Comparison of ENCODE assay signal across 1 cellular context in the genomic region with DNA sequence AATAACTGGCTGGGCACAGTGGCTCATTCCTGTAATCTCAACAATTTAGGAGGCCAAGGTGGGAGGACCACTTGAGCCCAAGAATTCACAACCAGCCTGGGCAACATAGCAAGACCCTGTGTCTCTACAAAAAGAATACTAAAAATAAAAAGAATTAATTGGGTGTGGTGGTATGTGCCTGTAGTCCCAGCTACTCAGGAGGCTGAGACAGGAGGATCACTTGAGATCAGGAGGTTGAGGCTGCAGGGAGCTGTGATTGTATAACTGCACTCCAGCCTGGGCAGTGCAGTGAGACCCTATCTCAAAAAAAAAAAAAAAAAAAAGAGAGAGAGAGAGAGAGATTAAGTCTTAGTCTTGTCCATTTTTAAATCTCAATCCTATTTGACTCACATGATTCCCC.
TF ChIP-seq lines count a peak whose summit lies in the region.

No MANE protein-coding gene starts in this region.

TF ChIP-seq in WTC11, 78 proteins besides CTCF, POLR2A, EP300 and RAD21:
- TF ChIP-seq GTF2I (CRISPR knock-in tag; conservative IDR thresholded peaks at IDR 0.05) (peak; percentile 92), ZNF121 (CRISPR knock-in tag; IDR thresholded peaks at IDR 0.05) (peak; percentile 97), TEAD4 (CRISPR knock-in tag; IDR thresholded peaks at IDR 0.05) (no peak), MXD4 (CRISPR knock-in tag; IDR thresholded peaks at IDR 0.05; ENCODE audit: borderline replicate concordance) (no peak)
